Comparison of ENCODE assay signal across 6 cellular contexts in the genomic region with DNA sequence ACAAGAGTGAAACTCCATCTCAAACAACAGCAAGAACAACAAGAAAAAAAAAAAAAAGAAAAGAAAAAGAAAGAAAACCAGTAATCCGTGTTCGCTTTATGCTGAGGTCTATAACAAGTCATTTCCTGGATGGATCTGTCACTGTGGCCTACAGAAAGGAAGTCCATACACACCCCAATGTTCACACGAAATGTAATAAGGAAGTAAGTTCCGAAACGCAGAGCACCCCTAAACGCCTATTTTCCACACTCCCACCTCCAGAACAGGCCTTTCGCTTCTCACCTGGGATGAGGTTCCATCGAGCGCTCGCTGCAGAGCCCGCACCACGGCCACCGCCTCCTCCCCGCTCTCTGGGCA. TPM values are rescaled to one million over a fixed set of nuclear protein-coding genes. Genes with fewer than 3 reads are reported as not detected.
A peak's percentile ranks its signal among the peaks of the same experiment; 100 is the strongest.
DNase-seq lines count a peak whose midpoint lies in the region; ATAC-seq, FAIRE-seq and TF ChIP-seq lines count a peak whose summit lies in the region.

No MANE protein-coding gene starts in this region.

- peaks cover 42% of the 10 kb centered on the region for H3K36me3 Mint-ChIP-seq in CD8-positive, alpha-beta T cell

- no peak overlapping the region for H2BK12ac ChIP-seq in neuronal stem cell (ENCODE audit: low read length)

- ATAC-seq in CD8-positive, alpha-beta T cell, result peak; percentile 55
- ATAC-seq in HG03432 (IDR thresholded peaks at IDR 0.05; ENCODE audit: unreplicated experiment), result peak; percentile 9

- no peak overlapping the region for H2BK15ac ChIP-seq in neuronal stem cell (ENCODE audit: low read length)

- no CpG with 5 or more reads among the region's 14 CpGs for WGBS in neuronal stem cell (ENCODE audit: extremely low coverage in 2 of 2, insufficient read length in 2 of 2, insufficient replicate concordance in 1 of 2), 2 donors

- H3K27ac Mint-ChIP-seq in CD8-positive, alpha-beta T cell, result peak overlapping the region; percentile 98

- no peaks in the 10 kb centered on the region for H3K27me3 Mint-ChIP-seq in CD8-positive, alpha-beta T cell (ENCODE audit: low read depth)

- peak overlapping the region; percentile 97 for H3K4me3 Mint-ChIP-seq in CD8-positive, alpha-beta T cell

- peak overlapping the region; percentile 97 for H3K4me3 ChIP-seq in CD8-positive, alpha-beta T cell (ENCODE audit: low read depth, low read length)
- H3K4me3 ChIP-seq in bronchial epithelial cell (ENCODE audit: low read depth, low read length) (peak overlapping the region; percentile 97), neuronal stem cell (ENCODE audit: low read length in 2 of 2) (peak overlapping the region; percentile 84 to 94)

- H3K4ac ChIP-seq in neuronal stem cell (ENCODE audit: low read length), result no peak overlapping the region

- H4K8ac ChIP-seq in neuronal stem cell (ENCODE audit: low read depth, low read length), result no peak overlapping the region

- peak overlapping the region; percentile 95 for H2AFZ ChIP-seq in neuronal stem cell (ENCODE audit: low read length)

- H3K4me1 ChIP-seq in CD8-positive, alpha-beta T cell (ENCODE audit: insufficient read depth, low read length), result peaks cover 31% of the 10 kb centered on the region
- H3K4me1 ChIP-seq in neuronal stem cell (ENCODE audit: control insufficient read depth in 2 of 2, insufficient read depth in 1 of 2, low read depth in 1 of 2, low read length in 2 of 2), result peaks cover 7 to 8% of the 10 kb centered on the region in 2 donors

- no peak overlapping the region for H3K18ac ChIP-seq in neuronal stem cell (ENCODE audit: low read length)

- peak overlapping the region; percentile 96 for H3K9ac ChIP-seq in neuronal stem cell (ENCODE audit: low read depth, low read length, poor library complexity)

- no peak overlapping the region for H3K14ac ChIP-seq in neuronal stem cell (ENCODE audit: low read length)

- peak overlapping the region; percentile 85 for H3K4me2 ChIP-seq in neuronal stem cell (ENCODE audit: insufficient read depth, low read length, poor library complexity, severe bottlenecking)

- POLR2A ChIA-PET in CD8-positive, alpha-beta T cell (lab: Charles Lee), result interaction anchor here (0.8 to 2.9 kb wide), 15 partner anchors 8 to 632 kb away, joined by 3 to 25 read pairs (median 4); a partner anchor contains a TSS

- no peak overlapping the region for H2BK5ac ChIP-seq in neuronal stem cell (ENCODE audit: low read length)

- peaks cover 10% of the 10 kb centered on the region for H3K79me1 ChIP-seq in neuronal stem cell (ENCODE audit: low read depth, low read length)

- DNase-seq in CD8-positive, alpha-beta T cell, result no peak
- DNase-seq in bronchial epithelial cell (ENCODE audit: low read depth) (peak; percentile 27), neuronal stem cell (ENCODE audit: low spot score) (no peak), HTR-8/SVneo (ENCODE audit: insufficient read length, low spot score) (no peak), occipital lobe (lab: John Stamatoyannopoulos, UW) (no peak)

- no peak for TF ChIP-seq CTCF in CD8-positive, alpha-beta T cell (IDR thresholded peaks at IDR 0.05)
- no peak for TF ChIP-seq CTCF in bronchial epithelial cell (IDR thresholded peaks at IDR 0.05; ENCODE audit: insufficient read depth, low read length, severe bottlenecking)

- FAIRE-seq in bronchial epithelial cell (lab: Jason Lieb, UNC), result no peak
- no peak for FAIRE-seq in HTR-8/SVneo (lab: Jason Lieb, UNC)

- H4K91ac ChIP-seq in neuronal stem cell (ENCODE audit: low read depth, low read length, poor library complexity), result no peak overlapping the region

- H3K9me3 ChIP-seq in CD8-positive, alpha-beta T cell (ENCODE audit: low read length), result peaks cover under 1% of the 10 kb centered on the region
- H3K9me3 ChIP-seq in neuronal stem cell (replicated peaks in 1 of 2; ENCODE audit: control insufficient read depth in 2 of 2, insufficient read depth in 1 of 2, low read depth in 1 of 2, low read length in 2 of 2), result peaks cover 0 to 8% of the 10 kb centered on the region in 2 donors

- H3K27me3 ChIP-seq in CD8-positive, alpha-beta T cell (ENCODE audit: insufficient read depth, low read length), result no peaks in the 10 kb centered on the region
- H3K27me3 ChIP-seq in bronchial epithelial cell (ENCODE audit: control insufficient read depth, insufficient read depth, low read length) (no peaks in the 10 kb centered on the region), neuronal stem cell (ENCODE audit: control insufficient read depth in 3 of 3, insufficient read depth in 3 of 3, low read depth in 1 of 3, low read length in 3 of 3) (no peaks in the 10 kb centered on the region)

- H3K9me3 Mint-ChIP-seq in CD8-positive, alpha-beta T cell, result no peaks in the 10 kb centered on the region

- peaks cover 6% of the 10 kb centered on the region for H3K36me3 ChIP-seq in CD8-positive, alpha-beta T cell (ENCODE audit: insufficient read depth, low read length)
- H3K36me3 ChIP-seq in bronchial epithelial cell (ENCODE audit: control insufficient read depth, insufficient read depth, low read length) (peaks cover 13% of the 10 kb centered on the region), neuronal stem cell (replicated peaks in 1 of 2; ENCODE audit: control insufficient read depth in 2 of 2, insufficient read depth in 2 of 2, low read length in 2 of 2) (peaks cover 2 to 31% of the 10 kb centered on the region in 2 donors)

- peak overlapping the region; percentile 99 for H3K27ac ChIP-seq in CD8-positive, alpha-beta T cell (ENCODE audit: low read depth, low read length)
- H3K27ac ChIP-seq in neuronal stem cell (replicated peaks; ENCODE audit: low read length), result no peak overlapping the region

- H3K4me1 Mint-ChIP-seq in CD8-positive, alpha-beta T cell (ENCODE audit: low read depth), result peaks cover 34% of the 10 kb centered on the region

- no peak overlapping the region for H2BK120ac ChIP-seq in neuronal stem cell (ENCODE audit: low read depth, low read length)

- intact Hi-C loops in CD8-positive, alpha-beta T cell (cut with DNase I, micrococcal nuclease), result no loop called here

- no peak overlapping the region for H3K23ac ChIP-seq in neuronal stem cell (ENCODE audit: low read depth, low read length, poor library complexity)

- no peak overlapping the region for H2AK5ac ChIP-seq in neuronal stem cell (ENCODE audit: low read depth, low read length)

- CTCF ChIA-PET in CD8-positive, alpha-beta T cell (lab: Charles Lee), result interaction anchor here (1.4 to 2.1 kb wide), 3 partner anchors 50 to 133 kb away, joined by 3 to 5 read pairs (median 5); no protein-coding TSS in a partner anchor

RNA-seq across cellular contexts. Expression of a gene that starts 0.7 kb away (rescaled TPM):
- total RNA-seq in CD8-positive, alpha-beta T cell, result 100 to 1,000 TPM; 256 to 268 TPM
- total RNA-seq in bronchial epithelial cell (20.4 and 24.2 TPM in 2 replicates), occipital lobe (36.3 TPM)
- 7.7 TPM for polyA plus RNA-seq in neuronal stem cell (2013, experiment 1 of 2)
- polyA plus RNA-seq in neuronal stem cell (2013, experiment 2 of 2), result 7.6 TPM

RNA-seq across cellular contexts. Expression of a gene that starts 5.1 kb away (rescaled TPM):
- 1 to 10 TPM; 6.0 to 6.2 TPM for total RNA-seq in CD8-positive, alpha-beta T cell
- total RNA-seq in bronchial epithelial cell, result 10.3 and 10.5 TPM in 2 replicates
- polyA plus RNA-seq in neuronal stem cell (2013, experiment 1 of 2), result 10.5 TPM
- polyA plus RNA-seq in neuronal stem cell (2013, experiment 2 of 2), result 10.3 TPM
- 19.8 TPM for total RNA-seq in occipital lobe

RNA-seq across cellular contexts. Expression of a gene that starts 26.6 kb away (rescaled TPM):
- total RNA-seq in CD8-positive, alpha-beta T cell, result 10 to 100 TPM; 12.9 to 14.1 TPM
- total RNA-seq in bronchial epithelial cell, result 2.9 and 4.1 TPM in 2 replicates
- polyA plus RNA-seq in neuronal stem cell (2013, experiment 1 of 2), result 9.5 TPM
- polyA plus RNA-seq in neuronal stem cell (2013, experiment 2 of 2), result 10.7 TPM
- 25.3 TPM for total RNA-seq in occipital lobe

RNA-seq across cellular contexts. Expression of a gene that starts 33.4 kb away (rescaled TPM):
- 10 to 100 TPM; 45.6 to 48.5 TPM for total RNA-seq in CD8-positive, alpha-beta T cell
- total RNA-seq in bronchial epithelial cell (241 and 333 TPM in 2 replicates), occipital lobe (256 TPM)
- 640 TPM for polyA plus RNA-seq in neuronal stem cell (2013, experiment 1 of 2)
- 634 TPM for polyA plus RNA-seq in neuronal stem cell (2013, experiment 2 of 2)

RNA-seq across cellular contexts. Expression of a gene that starts 52.6 kb away (rescaled TPM):
- 1 to 10 TPM; 2.7 to 3.3 TPM for total RNA-seq in CD8-positive, alpha-beta T cell
- 4.5 and 5.5 TPM in 2 replicates for total RNA-seq in bronchial epithelial cell
- 8.0 TPM for polyA plus RNA-seq in neuronal stem cell (2013, experiment 1 of 2)
- 7.9 TPM for polyA plus RNA-seq in neuronal stem cell (2013, experiment 2 of 2)
- 18.9 TPM for total RNA-seq in occipital lobe
